29 cellular contexts compared by ENCODE assay signal in genomic region chr9:847505-847904, GRCh38. TPM values are rescaled to one million over a fixed set of nuclear protein-coding genes. Genes with fewer than 3 reads are reported as not detected.
DNase-seq lines count a peak whose midpoint lies in the region; ATAC-seq, FAIRE-seq and TF ChIP-seq lines count a peak whose summit lies in the region.
"Had no signal": no experiment of that assay in that cellular context is flagged by ENCODE, and none has a peak within 500 bp of the region (broad histone marks: within the 10 kb centered on the region; RNA-seq: fewer than 3 reads in every experiment).

No MANE protein-coding gene starts in this region.

- DNase-seq in GM12892 (ENCODE audit: insufficient read length), result no peak
- no peak for DNase-seq in mucosa of gallbladder (ENCODE audit: low spot score)
- DNase-seq in cortex of kidney (lab: John Stamatoyannopoulos, UW), result no peak
- no peak for DNase-seq in stimulated activated CD4-positive, alpha-beta T cell treated with anti-CD3 and anti-CD28 coated beads, Interleukin-2, amount 100 ng/mL, for 24 hours
- no peak for DNase-seq in kidney
- DNase-seq: activated B cell treated with CpG ODN at 0.5 μM for 24 hours; activated CD8-positive, alpha-beta T cell treated with anti-CD3 and anti-CD28 coated beads for 36 hours; activated naive CD4-positive, alpha-beta T cell treated with Interleukin-2 at 50 U/mL for 16 hours; activated T-cell treated with anti-CD3 and anti-CD28 coated beads for 4 hours; amniotic stem cell; IMR-90; left cardiac atrium; naive thymus-derived CD4-positive, alpha-beta T cell; NCI-H1105; NCI-H2029 treated with DMSO at 0.1 percent for 48 hours; retina; spleen; stimulated activated CD4-positive, alpha-beta T cell treated with anti-CD3 and anti-CD28 coated beads, Interleukin-4, amount 100 ng/mL, for 4 hours; stimulated activated naive CD8-positive, alpha-beta T cell treated with anti-CD3 and anti-CD28 coated beads, Interleukin-15, amount 100 ng/mL, for 72 hours; T1000; transverse colon had no signal

- H3K9me3 ChIP-seq in kidney (ENCODE audit: control insufficient read depth in 1 of 2, low read length in 2 of 2), result no peaks in the 10 kb centered on the region
- H3K9me3 ChIP-seq: breast epithelium, spleen, transverse colon had no signal

- no peak for TF ChIP-seq CTCF in kidney (IDR thresholded peaks at IDR 0.05; ENCODE audit: borderline replicate concordance, extremely low read depth, insufficient read depth)

- no peaks in the 10 kb centered on the region for H3K4me1 ChIP-seq in kidney (ENCODE audit: control insufficient read depth in 1 of 2, insufficient read depth in 1 of 2, low read depth in 1 of 2, low read length in 2 of 2)
- H3K4me1 ChIP-seq: breast epithelium had no signal

- H3K4me3 ChIP-seq in kidney (ENCODE audit: low read length in 2 of 2), result no peak overlapping the region
- H3K4me3 ChIP-seq: breast epithelium, spleen, transverse colon had no signal

- peak; percentile 45 for ATAC-seq in GM19043 (IDR thresholded peaks at IDR 0.05; ENCODE audit: low read depth, unreplicated experiment)
- ATAC-seq in HG02852 (IDR thresholded peaks at IDR 0.05; ENCODE audit: unreplicated experiment), result peak; percentile 71
- peak; percentile 44 for ATAC-seq in HG03520 (IDR thresholded peaks at IDR 0.05; ENCODE audit: unreplicated experiment)
- ATAC-seq: activated CD8-positive, alpha-beta T cell treated with anti-CD3 and anti-CD28 coated beads for 36 hours; left cardiac atrium; naive thymus-derived CD4-positive, alpha-beta T cell; Right ventricle myocardium inferior; stimulated activated naive CD8-positive, alpha-beta T cell treated with anti-CD3 and anti-CD28 coated beads, Interleukin-15, amount 100 ng/mL, for 72 hours had no signal

- H3K9ac ChIP-seq in kidney (ENCODE audit: low read length in 2 of 2), result no peak overlapping the region

- FAIRE-seq in GM12892 (lab: Jason Lieb, UNC) (peak; percentile 68), kidney (lab: Jason Lieb, UNC) (no peak)
- FAIRE-seq: A204.1, G401.6 had no signal

- no peaks in the 10 kb centered on the region for H3K36me3 ChIP-seq in kidney (ENCODE audit: control insufficient read depth in 1 of 2, insufficient read depth in 2 of 2, low read length in 2 of 2)
- H3K36me3 ChIP-seq: breast epithelium, spleen, transverse colon had no signal

- intact Hi-C loops in kidney (cut with DNase I), result no loop called here

- no peak for TF ChIP-seq POLR2A in GM12892 (IDR thresholded peaks at IDR 0.05; ENCODE audit: low read depth, low read length)

- no peak overlapping the region for H3K27ac ChIP-seq in kidney (ENCODE audit: low read depth in 2 of 2, low read length in 2 of 2)
- H3K27ac ChIP-seq: breast epithelium, spleen, transverse colon had no signal

RNA-seq across cellular contexts. Expression of gene DMRT1, which starts 6.0 kb away (rescaled TPM):
- not detected for polyA plus RNA-seq in GM12892 (2012; ENCODE audit: missing spikeins)
- total RNA-seq in mucosa of gallbladder, result not detected
- total RNA-seq in kidney, result not detected
- not detected for polyA plus RNA-seq in kidney (ENCODE audit: insufficient read depth, low read depth, low replicate concordance)
- total RNA-seq: activated B cell treated with CpG ODN at 0.5 μM for 24 hours; activated CD8-positive, alpha-beta T cell treated with anti-CD3 and anti-CD28 coated beads for 36 hours; breast epithelium; IMR-90; left cardiac atrium; naive thymus-derived CD4-positive, alpha-beta T cell; omental fat pad; Right ventricle myocardium inferior; spleen; transverse colon had no signal
- polyA plus RNA-seq: IMR-90; naive thymus-derived CD4-positive, alpha-beta T cell; spleen had no signal
